Comparison of ENCODE assay signal across 1 cellular context in genomic region chr12:94459773-94460593, GRCh38.
TF ChIP-seq lines count a peak whose summit lies in the region.

Gene CEP83, minus strand, starts transcription at chr12:94459867. Its CDS starts 47,377 bp downstream, at chr12:94412490.

TF ChIP-seq in HepG2, 621 proteins besides CTCF, POLR2A, EP300 and RAD21 (continued from another document and continues in another):
- TF ChIP-seq REXO4 (CRISPR knock-in tag; IDR thresholded peaks at IDR 0.05; ENCODE audit: borderline replicate concordance) = no peak
- TF ChIP-seq EZH2 (conservative IDR thresholded peaks at IDR 0.05; ENCODE audit: low read depth, low read length) = no peak
- TF ChIP-seq TGIF2 (CRISPR knock-in tag; IDR thresholded peaks at IDR 0.05) = peak; percentile 49
- no peak; the same call in 1 of the 2 replicates for TF ChIP-seq BHLHE40 (IDR thresholded peaks at IDR 0.05; ENCODE audit: low read length)
- peak; percentile 87 for TF ChIP-seq ZNF670 (CRISPR knock-in tag; IDR thresholded peaks at IDR 0.05; ENCODE audit: borderline replicate concordance)
- peak; percentile 92 for TF ChIP-seq MTA1 (CRISPR knock-in tag; IDR thresholded peaks at IDR 0.05; ENCODE audit: borderline replicate concordance)
- TF ChIP-seq KDM2A (CRISPR knock-in tag; IDR thresholded peaks at IDR 0.05; ENCODE audit: borderline replicate concordance, low read depth) = peak; percentile 80; the same call in 1 of the 2 replicates
- no peak for TF ChIP-seq ONECUT2 (CRISPR knock-in tag; IDR thresholded peaks at IDR 0.05)
- TF ChIP-seq ZNF790 (CRISPR knock-in tag; IDR thresholded peaks at IDR 0.05; ENCODE audit: borderline replicate concordance) = peak; percentile 83; the same call in 1 of the 2 replicates
- peak; percentile 94 for TF ChIP-seq HNRNPLL (IDR thresholded peaks at IDR 0.05; ENCODE audit: low read depth, low read length, poor library complexity, severe bottlenecking)
- TF ChIP-seq ZFY (CRISPR knock-in tag; IDR thresholded peaks at IDR 0.05) = peak; percentile 72; the same call in 1 of the 2 replicates
- TF ChIP-seq ZNF430 (CRISPR knock-in tag; IDR thresholded peaks at IDR 0.05) = peak; percentile 86
- TF ChIP-seq ZNF205 (CRISPR knock-in tag; IDR thresholded peaks at IDR 0.05) = peak; percentile 80
- TF ChIP-seq CBFB (CRISPR knock-in tag; IDR thresholded peaks at IDR 0.05) = peak; percentile 14; the same call in 1 of the 2 replicates
- TF ChIP-seq SKIL (CRISPR knock-in tag; IDR thresholded peaks at IDR 0.05; ENCODE audit: borderline replicate concordance) = no peak
- peak; percentile 76; the same call in 1 of the 2 replicates for TF ChIP-seq SNAPC4 (CRISPR knock-in tag; IDR thresholded peaks at IDR 0.05)
- peak; percentile 84 for TF ChIP-seq TBX2 (CRISPR knock-in tag; IDR thresholded peaks at IDR 0.05; ENCODE audit: borderline replicate concordance)
- peak; percentile 69; the same call in 1 of the 2 replicates for TF ChIP-seq HDAC2 (CRISPR knock-in tag; IDR thresholded peaks at IDR 0.05)
- peak; percentile 29; the same call in 1 of the 2 replicates for TF ChIP-seq ZNF784 (CRISPR knock-in tag; IDR thresholded peaks at IDR 0.05; ENCODE audit: borderline replicate concordance)
- no peak for TF ChIP-seq ZNF496 (CRISPR knock-in tag; IDR thresholded peaks at IDR 0.05; ENCODE audit: insufficient replicate concordance)
- peak; percentile 89 for TF ChIP-seq HNF1B (CRISPR knock-in tag; IDR thresholded peaks at IDR 0.05)
- no peak for TF ChIP-seq ZNF17 (CRISPR knock-in tag; IDR thresholded peaks at IDR 0.05)
- 0 out of 2 replicates have a peak, but pooled peaks have one; percentile 49 for TF ChIP-seq ZNF576 (CRISPR knock-in tag; IDR thresholded peaks at IDR 0.05)
- TF ChIP-seq ZNF772 (CRISPR knock-in tag; IDR thresholded peaks at IDR 0.05) = peak; percentile 87
- TF ChIP-seq GMEB1 (CRISPR knock-in tag; IDR thresholded peaks at IDR 0.05; ENCODE audit: borderline replicate concordance) = peak; percentile 98
- TF ChIP-seq THAP9 (CRISPR knock-in tag; IDR thresholded peaks at IDR 0.05; ENCODE audit: borderline replicate concordance) = peak; percentile 80; the same call in 1 of the 2 replicates
- peak; percentile 72; the same call in 1 of the 2 replicates for TF ChIP-seq ZHX1 (CRISPR knock-in tag; IDR thresholded peaks at IDR 0.05; ENCODE audit: low read depth)
- no peak for TF ChIP-seq JUN (CRISPR knock-in tag; IDR thresholded peaks at IDR 0.05)
- no peak for TF ChIP-seq ATF2 (CRISPR knock-in tag; IDR thresholded peaks at IDR 0.05)
- peak; percentile 64; the same call in 1 of the 2 replicates for TF ChIP-seq THAP8 (CRISPR knock-in tag; IDR thresholded peaks at IDR 0.05; ENCODE audit: borderline replicate concordance)
- TF ChIP-seq KLF15 (CRISPR knock-in tag; IDR thresholded peaks at IDR 0.05; ENCODE audit: borderline replicate concordance) = peak; percentile 59; the same call in 1 of the 2 replicates
- 0 out of 2 replicates have a peak, but pooled peaks have one; percentile 32 for TF ChIP-seq ZNF761 (CRISPR knock-in tag; conservative IDR thresholded peaks at IDR 0.05)
- TF ChIP-seq MXD1 (CRISPR knock-in tag; IDR thresholded peaks at IDR 0.05) = peak; percentile 93
- TF ChIP-seq ZNF83 (CRISPR knock-in tag; IDR thresholded peaks at IDR 0.05; ENCODE audit: borderline replicate concordance) = peak; percentile 65; the same call in 1 of the 2 replicates
